14 cellular contexts compared by ENCODE assay signal in genomic region chr13:110055089-110055488, GRCh38.
DNase-seq lines count a peak whose midpoint lies in the region; ATAC-seq, FAIRE-seq and TF ChIP-seq lines count a peak whose summit lies in the region.
"Had no signal": no experiment of that assay in that cellular context is flagged by ENCODE, and none has a peak within 500 bp of the region (broad histone marks: within the 10 kb centered on the region; RNA-seq: fewer than 3 reads in every experiment).

No MANE protein-coding gene starts in this region.

- H3K4me1 ChIP-seq in SK-N-SH (ENCODE audit: control insufficient read depth in 1 of 2, insufficient read depth in 2 of 2, low read depth in 1 of 2, low read length in 1 of 2) = no peaks in the 10 kb centered on the region
- H3K4me1 ChIP-seq: heart right ventricle, lower lobe of right lung, stomach had no signal

- 67% methylated on average over 3 of the region's 3 CpGs for WGBS in SK-N-SH (ENCODE audit: low lambda C conversion rate)

- no peak overlapping the region for H3K4me2 ChIP-seq in SK-N-SH

- H3K9me3 ChIP-seq in SK-N-SH = no peaks in the 10 kb centered on the region
- H3K9me3 ChIP-seq: heart right ventricle, lower lobe of right lung, ovary, stomach had no signal

- CTCF ChIA-PET in SK-N-SH (lab: Yijun Ruan, JAX) = interaction anchor here (0.6 to 1.1 kb wide), 2 partner anchors 24 to 1140 kb away, joined by 3 read pairs; no protein-coding TSS in a partner anchor

- peak; percentile 71 for FAIRE-seq in RCC 7860 (lab: Jason Lieb, UNC)

- H3K27me3 Mint-ChIP-seq in natural killer cell (ENCODE audit: low read depth in 2 of 2) = peaks cover 0 to 2% of the 10 kb centered on the region in 2 donors
- H3K27me3 Mint-ChIP-seq: activated naive CD4-positive, alpha-beta T cell treated with anti-CD3 and anti-CD28 coated beads, Interleukin-2, amount 10 ng/mL, durations not matched to agents 7 days and 5 days had no signal

- no peak overlapping the region for H3K27ac Mint-ChIP-seq in natural killer cell
- H3K27ac Mint-ChIP-seq: activated naive CD4-positive, alpha-beta T cell treated with anti-CD3 and anti-CD28 coated beads, Interleukin-2, amount 10 ng/mL, durations not matched to agents 7 days and 5 days had no signal

- no peak overlapping the region for H2AFZ ChIP-seq in SK-N-SH (ENCODE audit: low read depth)

- H3K4me1 Mint-ChIP-seq in natural killer cell = peaks cover 0 to 6% of the 10 kb centered on the region in 2 donors
- H3K4me1 Mint-ChIP-seq: activated naive CD4-positive, alpha-beta T cell treated with anti-CD3 and anti-CD28 coated beads, Interleukin-2, amount 10 ng/mL, durations not matched to agents 7 days and 5 days had no signal

- no peak overlapping the region for H3K4me3 Mint-ChIP-seq in natural killer cell
- H3K4me3 Mint-ChIP-seq: activated naive CD4-positive, alpha-beta T cell treated with anti-CD3 and anti-CD28 coated beads, Interleukin-2, amount 10 ng/mL, durations not matched to agents 7 days and 5 days had no signal

- H3K9ac ChIP-seq in SK-N-SH = no peak overlapping the region

- TF ChIP-seq RAD21 in SK-N-SH (IDR thresholded peaks at IDR 0.05; ENCODE audit: low read length) = no peak

- H3K27ac ChIP-seq in SK-N-SH (ENCODE audit: low read depth in 2 of 2, low read length in 1 of 2) = no peak overlapping the region
- H3K27ac ChIP-seq: heart right ventricle, lower lobe of right lung, ovary, stomach had no signal

- DNase-seq in RCC 7860 (ENCODE audit: low spot score) = peak; percentile 29
- DNase-seq in natural killer cell = no peak
- DNase-seq in stimulated activated CD4-positive, alpha-beta T cell treated with anti-CD3 and anti-CD28 coated beads, Interleukin-2, amount 100 ng/mL, for 48 hours = no peak
- no peak for DNase-seq in SK-N-SH
- no peak for DNase-seq in NAMALWA (ENCODE audit: low spot score)
- DNase-seq: activated CD4-positive, alpha-beta T cell treated with anti-CD3 and anti-CD28 coated beads for 4 hours; activated naive CD4-positive, alpha-beta T cell treated with anti-CD3 and anti-CD28 coated beads, Interleukin-2, amount 10 ng/mL, durations not matched to agents 7 days and 5 days; heart right ventricle; lower lobe of right lung; NCI-H524; ovary; stomach had no signal

- no peaks in the 10 kb centered on the region for H3K36me3 Mint-ChIP-seq in natural killer cell
- H3K36me3 Mint-ChIP-seq: activated naive CD4-positive, alpha-beta T cell treated with anti-CD3 and anti-CD28 coated beads, Interleukin-2, amount 10 ng/mL, durations not matched to agents 7 days and 5 days had no signal

- ATAC-seq in GM18907 (IDR thresholded peaks at IDR 0.05; ENCODE audit: unreplicated experiment) (peak; percentile 95), HG02678 (IDR thresholded peaks at IDR 0.05; ENCODE audit: unreplicated experiment) (peak; percentile 86), natural killer cell (peak in 2 of 3 donors; percentile 43)
- ATAC-seq: lower lobe of right lung had no signal

- intact Hi-C loops in natural killer cell (cut with micrococcal nuclease) = no loop called here

- H3K36me3 ChIP-seq in SK-N-SH (replicated peaks in 1 of 2; ENCODE audit: control insufficient read depth in 1 of 2, insufficient read depth in 2 of 2, low read length in 1 of 2) = no peaks in the 10 kb centered on the region
- H3K36me3 ChIP-seq: heart right ventricle, lower lobe of right lung, ovary, stomach had no signal

- H3K9me3 Mint-ChIP-seq in natural killer cell = no peaks in the 10 kb centered on the region
- H3K9me3 Mint-ChIP-seq: activated naive CD4-positive, alpha-beta T cell treated with anti-CD3 and anti-CD28 coated beads, Interleukin-2, amount 10 ng/mL, durations not matched to agents 7 days and 5 days had no signal

- POLR2A ChIA-PET in SK-N-SH (lab: Yijun Ruan, JAX) = no interaction called here

- no peaks in the 10 kb centered on the region for H3F3A ChIP-seq in SK-N-SH (replicated peaks; ENCODE audit: insufficient read depth)

- H3K4me3 ChIP-seq in SK-N-SH (ENCODE audit: low read depth in 2 of 2, low read length in 1 of 2) = no peak overlapping the region
- H3K4me3 ChIP-seq: heart right ventricle, lower lobe of right lung, ovary, stomach had no signal

- no peaks in the 10 kb centered on the region for H3K79me2 ChIP-seq in SK-N-SH (ENCODE audit: insufficient read depth)

- no peaks in the 10 kb centered on the region for H4K20me1 ChIP-seq in SK-N-SH (ENCODE audit: insufficient read depth)

- no peak for TF ChIP-seq EP300 in SK-N-SH (IDR thresholded peaks at IDR 0.05; ENCODE audit: borderline replicate concordance in 1 of 2, low read depth in 1 of 2, low read length in 1 of 2)

- TF ChIP-seq CTCF in natural killer cell (IDR thresholded peaks at IDR 0.05) = no peak
- TF ChIP-seq CTCF in SK-N-SH (IDR thresholded peaks at IDR 0.05) = no peak

- no peaks in the 10 kb centered on the region for H3K9me2 ChIP-seq in SK-N-SH

- no peaks in the 10 kb centered on the region for H3K27me3 ChIP-seq in SK-N-SH (ENCODE audit: insufficient read depth)
- H3K27me3 ChIP-seq: heart right ventricle, ovary, stomach had no signal

TF ChIP-seq in SK-N-SH, 30 proteins besides CTCF, POLR2A, EP300 and RAD21:
- TF ChIP-seq YY1 (IDR thresholded peaks at IDR 0.05; ENCODE audit: low read depth) (no peak), RCOR1 (IDR thresholded peaks at IDR 0.05; ENCODE audit: low read length) (no peak), JUND (IDR thresholded peaks at IDR 0.05) (no peak), EZH2phosphoT487 (IDR thresholded peaks at IDR 0.05; ENCODE audit: borderline replicate concordance, low read depth) (no peak), GATA2 (CRISPR knock-in tag; IDR thresholded peaks at IDR 0.05) (no peak), SMC3 (IDR thresholded peaks at IDR 0.05; ENCODE audit: low read depth, low read length) (no peak), TAF1 (IDR thresholded peaks at IDR 0.05; ENCODE audit: borderline replicate concordance, low read depth, low read length) (no peak), SIN3A (IDR thresholded peaks at IDR 0.05; ENCODE audit: borderline replicate concordance, low read depth, low read length) (no peak), USF1 (IDR thresholded peaks at IDR 0.05; ENCODE audit: borderline replicate concordance, low read depth) (no peak), IRF3 (IDR thresholded peaks at IDR 0.05; ENCODE audit: low read depth, low read length) (no peak), MEF2A (IDR thresholded peaks at IDR 0.05; ENCODE audit: borderline replicate concordance, low read depth) (no peak), RXRA (IDR thresholded peaks at IDR 0.05; ENCODE audit: borderline replicate concordance, low read depth) (no peak), NFIC (IDR thresholded peaks at IDR 0.05; ENCODE audit: borderline replicate concordance) (no peak), FOSL2 (IDR thresholded peaks at IDR 0.05; ENCODE audit: borderline replicate concordance, low read depth) (no peak), MXI1 (IDR thresholded peaks at IDR 0.05; ENCODE audit: low read depth, low read length) (no peak), FOXM1 (IDR thresholded peaks at IDR 0.05; ENCODE audit: low read depth) (no peak), CHD2 (IDR thresholded peaks at IDR 0.05; ENCODE audit: low read length, partially characterized antibody) (no peak), FOXJ3 (CRISPR knock-in tag; IDR thresholded peaks at IDR 0.05) (no peak), PBX3 (IDR thresholded peaks at IDR 0.05) (no peak)

Comparison
In these comparisons a context has a peak if more than half of its experiments do, and no peak if none do; other contexts are left out.
1. ATAC-seq: peak in every context shown above with its lines; median percentile 95 in GM18907; 86 in HG02678; 43 in natural killer cell.